ENCODE assay signal across 2 cellular contexts in the genomic region with DNA sequence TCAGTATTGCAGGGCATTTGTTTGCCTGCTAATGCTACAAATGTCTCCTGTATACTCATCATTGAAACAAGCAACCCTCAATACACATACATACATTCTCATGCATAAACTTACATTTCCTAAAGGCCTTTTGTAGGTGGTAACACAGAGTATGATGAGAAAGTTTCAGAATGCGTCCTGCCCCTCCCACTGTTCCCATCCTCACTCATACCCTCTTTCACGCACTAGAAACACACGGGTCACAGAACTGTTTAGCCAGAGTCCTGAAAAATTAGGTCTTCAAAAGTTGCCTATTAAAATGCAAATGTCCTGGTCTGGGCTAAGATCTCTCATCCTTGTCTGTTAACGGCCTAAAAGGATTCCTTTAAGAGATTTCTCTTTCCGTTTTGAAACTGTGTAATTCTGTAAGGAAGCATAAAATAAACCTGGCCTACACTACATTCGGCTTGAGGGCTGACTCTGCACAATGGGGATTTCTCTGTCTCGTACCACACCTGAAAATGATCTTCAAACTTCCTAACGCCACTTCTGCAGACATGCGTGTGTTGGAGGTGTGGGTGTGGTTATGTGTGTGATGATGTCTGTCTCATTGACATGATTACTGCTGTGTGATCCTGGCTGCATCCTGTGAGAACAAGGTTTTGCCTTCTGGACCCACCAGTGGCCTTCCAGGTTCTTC.
TF ChIP-seq lines count a peak whose summit lies in the region.

No MANE protein-coding gene starts in this region.

TF ChIP-seq in GM23338, 12 proteins besides CTCF, POLR2A, EP300 and RAD21:
- TF ChIP-seq ETS1 (IDR thresholded peaks at IDR 0.05): no peak
- TF ChIP-seq POLR2AphosphoS5 (IDR thresholded peaks at IDR 0.05; ENCODE audit: low read depth): no peak
- TF ChIP-seq EZH2 (IDR thresholded peaks at IDR 0.05; ENCODE audit: low read depth, unreplicated experiment): no peak

TF ChIP-seq in H1, 55 proteins besides CTCF, POLR2A, EP300 and RAD21:
- TF ChIP-seq CTBP2 (IDR thresholded peaks at IDR 0.05; ENCODE audit: borderline replicate concordance, insufficient read depth, insufficient read length, low read length) (no peak), HDAC6 (IDR thresholded peaks at IDR 0.05; ENCODE audit: low read depth, low read length) (no peak), SIX5 (IDR thresholded peaks at IDR 0.05; ENCODE audit: low read depth, low read length) (no peak), GTF2F1 (IDR thresholded peaks at IDR 0.05; ENCODE audit: borderline replicate concordance, low read depth, low read length) (no peak), SP4 (IDR thresholded peaks at IDR 0.05; ENCODE audit: low read length) (no peak), BACH1 (IDR thresholded peaks at IDR 0.05; ENCODE audit: low read length) (no peak)
- TF ChIP-seq, protein P1, sequence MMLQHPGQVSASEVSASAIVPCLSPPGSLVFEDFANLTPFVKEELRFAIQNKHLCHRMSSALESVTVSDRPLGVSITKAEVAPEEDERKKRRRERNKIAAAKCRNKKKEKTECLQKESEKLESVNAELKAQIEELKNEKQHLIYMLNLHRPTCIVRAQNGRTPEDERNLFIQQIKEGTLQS (IDR thresholded peaks at IDR 0.05; ENCODE audit: insufficient read depth, low read depth, low read length): no peak
TF ChIP-seq in H1: peak in this region for 0.
